1 cellular context compared by ENCODE assay signal in the genomic region with DNA sequence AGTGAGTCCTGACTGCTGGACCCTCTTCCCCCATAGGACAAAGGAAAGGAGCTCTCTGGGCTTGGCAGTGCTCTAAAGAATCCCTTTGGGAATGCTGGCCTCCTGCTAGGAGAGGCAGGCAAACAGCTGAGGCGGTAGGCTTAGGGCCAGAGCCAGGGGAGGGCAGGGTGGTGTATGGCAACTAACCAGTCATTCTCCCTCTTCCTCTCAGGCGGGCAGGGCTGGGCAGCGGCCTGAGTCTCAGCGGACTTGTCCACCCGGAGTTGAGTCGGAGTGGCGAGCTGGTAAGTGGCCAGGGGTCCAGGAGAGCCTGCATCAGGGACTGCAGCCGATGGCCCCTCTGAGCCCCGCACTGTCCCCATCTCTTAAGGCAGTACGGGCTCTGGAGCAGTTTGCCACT.
TF ChIP-seq lines count a peak whose summit lies in the region.

No MANE protein-coding gene starts in this region.

TF ChIP-seq in K562, 482 proteins besides CTCF, POLR2A, EP300 and RAD21:
- TF ChIP-seq HDAC2 (IDR thresholded peaks at IDR 0.05) (no peak), POLR2G (IDR thresholded peaks at IDR 0.05; ENCODE audit: low read depth, low read length) (peak; percentile 60; the same call in 1 of the 2 replicates), RBFOX2 (IDR thresholded peaks at IDR 0.05; ENCODE audit: low read depth, low read length) (peak; percentile 37), YY1 (IDR thresholded peaks at IDR 0.05; ENCODE audit: borderline replicate concordance in 1 of 3, control insufficient read depth in 1 of 3, extremely low read depth in 1 of 3, insufficient read depth in 3 of 3, insufficient read length in 1 of 3, insufficient replicate concordance in 2 of 3, low read depth in 1 of 3, low read length in 2 of 3) (no peak), CBFB (CRISPR knock-in tag; IDR thresholded peaks at IDR 0.05) (no peak)
